In genomic region chr17:79138826-79139225, GRCh38 we compare ENCODE assay signal across 3 cellular contexts.
A peak's percentile ranks its signal among the peaks of the same experiment; 100 is the strongest.
TF ChIP-seq lines count a peak whose summit lies in the region.

No MANE protein-coding gene starts in this region.

TF ChIP-seq in HepG2, 621 proteins besides CTCF, POLR2A, EP300 and RAD21:
- peak; percentile 100 for TF ChIP-seq MNT (IDR thresholded peaks at IDR 0.05)
- TF ChIP-seq PAF1 (CRISPR knock-in tag; IDR thresholded peaks at IDR 0.05), result no peak
- 0 out of 2 replicates have a peak, but pooled peaks have one; percentile 12 for TF ChIP-seq HOXA7 (CRISPR knock-in tag; IDR thresholded peaks at IDR 0.05)

TF ChIP-seq in endothelial cell of umbilical vein, 7 proteins besides CTCF, POLR2A, EP300 and RAD21:
- no peak for TF ChIP-seq FOS (IDR thresholded peaks at IDR 0.05; ENCODE audit: borderline replicate concordance, insufficient read depth, low read length)
- TF ChIP-seq JUN (IDR thresholded peaks at IDR 0.05; ENCODE audit: borderline replicate concordance, insufficient read depth, insufficient read length, low read depth), result no peak
- TF ChIP-seq, protein P1, sequence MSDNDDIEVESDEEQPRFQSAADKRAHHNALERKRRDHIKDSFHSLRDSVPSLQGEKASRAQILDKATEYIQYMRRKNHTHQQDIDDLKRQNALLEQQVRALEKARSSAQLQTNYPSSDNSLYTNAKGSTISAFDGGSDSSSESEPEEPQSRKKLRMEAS (IDR thresholded peaks at IDR 0.05; ENCODE audit: insufficient read depth, insufficient read length), result peak; percentile 29
- no peak for TF ChIP-seq GATA2 (IDR thresholded peaks at IDR 0.05; ENCODE audit: insufficient read depth, insufficient read length, low read depth, low read length)
- TF ChIP-seq MYC (IDR thresholded peaks at IDR 0.05; ENCODE audit: low read depth, low read length), result no peak
- TF ChIP-seq EZH2 (IDR thresholded peaks at IDR 0.05; ENCODE audit: borderline replicate concordance, low read depth, low read length, severe bottlenecking), result no peak
- no peak for TF ChIP-seq POLR2AphosphoS5 (IDR thresholded peaks at IDR 0.05; ENCODE audit: insufficient read depth, low read depth, low read length)

TF ChIP-seq in neural cell, 6 proteins besides CTCF, POLR2A, EP300 and RAD21:
- no peak for TF ChIP-seq REST (IDR thresholded peaks at IDR 0.05; ENCODE audit: borderline replicate concordance)
- TF ChIP-seq MXI1 (conservative IDR thresholded peaks at IDR 0.05; ENCODE audit: poor library complexity, severe bottlenecking), result no peak
- TF ChIP-seq TAF1 (IDR thresholded peaks at IDR 0.05; ENCODE audit: low read depth), result no peak
- TF ChIP-seq POLR2AphosphoS5 (IDR thresholded peaks at IDR 0.05), result no peak
- TF ChIP-seq SMC3 (conservative IDR thresholded peaks at IDR 0.05; ENCODE audit: poor library complexity), result no peak
- no peak for TF ChIP-seq EZH2 (IDR thresholded peaks at IDR 0.05; ENCODE audit: borderline replicate concordance, insufficient read depth, low read length, poor library complexity, severe bottlenecking)
